9 cellular contexts compared by ENCODE assay signal in the genomic region with DNA sequence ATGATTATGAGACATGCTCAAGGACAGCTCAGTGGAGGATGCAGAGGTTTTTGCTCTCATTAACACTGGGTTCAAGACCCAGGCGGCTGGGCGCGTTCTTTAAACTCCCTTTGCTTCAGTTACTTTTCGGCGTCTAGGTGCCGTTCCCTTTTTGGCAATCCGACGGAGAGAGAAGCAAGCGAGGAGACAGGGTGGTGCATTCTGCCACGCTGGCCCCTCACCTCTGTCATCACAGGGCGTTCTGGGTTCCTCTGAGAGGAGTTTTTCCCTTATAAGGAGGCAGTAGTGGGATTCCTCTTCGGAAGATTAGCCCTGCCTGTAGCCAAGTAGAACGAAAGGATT. TPM values are rescaled to one million over a fixed set of nuclear protein-coding genes. Genes with fewer than 3 reads are reported as not detected.
DNase-seq lines count a peak whose midpoint lies in the region; ATAC-seq and TF ChIP-seq lines count a peak whose summit lies in the region.
"Had no signal": no experiment of that assay in that cellular context is flagged by ENCODE, and none has a peak within 500 bp of the region (broad histone marks: within the 10 kb centered on the region; RNA-seq: fewer than 3 reads in every experiment).

No MANE protein-coding gene starts in this region.

- peak; percentile 20 for DNase-seq in GM10266 (ENCODE audit: extremely low spot score)
- no peak for DNase-seq in RWPE2 (ENCODE audit: low spot score)
- peak; percentile 63 for DNase-seq in activated naive CD4-positive, alpha-beta T cell treated with Interleukin-2 at 50 U/mL for 16 hours
- DNase-seq in glutamatergic neuron = peak; percentile 31
- DNase-seq in omental fat pad (ENCODE audit: low spot score) = no peak
- DNase-seq in upper lobe of left lung = peak in 1 of 2 donors; percentile 69

- no peak for TF ChIP-seq CTCF in GM10266 (IDR thresholded peaks at IDR 0.05; ENCODE audit: control insufficient read depth, insufficient read depth, low read depth, missing control alignments)
- no peak for TF ChIP-seq CTCF in RWPE2 (IDR thresholded peaks at IDR 0.05; ENCODE audit: poor library complexity, severe bottlenecking)
- TF ChIP-seq CTCF in glutamatergic neuron (IDR thresholded peaks at IDR 0.05; ENCODE audit: partially characterized antibody, unreplicated experiment) = no peak
- no peak for TF ChIP-seq CTCF in omental fat pad (IDR thresholded peaks at IDR 0.05)
- TF ChIP-seq CTCF in upper lobe of left lung (IDR thresholded peaks at IDR 0.05) = no peak

- no peaks in the 10 kb centered on the region for H3K9me3 ChIP-seq in RWPE2 (ENCODE audit: severe bottlenecking)
- H3K9me3 ChIP-seq in upper lobe of left lung = no peaks in the 10 kb centered on the region

- H3K27me3 ChIP-seq in RWPE2 (ENCODE audit: insufficient read depth, poor library complexity, severe bottlenecking) (no peaks in the 10 kb centered on the region), upper lobe of left lung (no peaks in the 10 kb centered on the region)

- H3K27ac ChIP-seq in RWPE2 (ENCODE audit: poor library complexity, severe bottlenecking) (peak overlapping the region; percentile 90), upper lobe of left lung (peak overlapping the region; percentile 97 to 98 (median 97))

- peaks cover 1% of the 10 kb centered on the region for H3K4me1 Mint-ChIP-seq in glutamatergic neuron (ENCODE audit: low read depth, unreplicated experiment)

- H3K36me3 ChIP-seq in RWPE2 (ENCODE audit: low read depth) = no peaks in the 10 kb centered on the region
- no peaks in the 10 kb centered on the region for H3K36me3 ChIP-seq in upper lobe of left lung

- H3K4me3 ChIP-seq in RWPE2 (ENCODE audit: severe bottlenecking) (peak overlapping the region; percentile 46), upper lobe of left lung (peak overlapping the region; percentile 29 to 64 (median 58))

- peaks cover 17% of the 10 kb centered on the region for H3K27me3 Mint-ChIP-seq in glutamatergic neuron (ENCODE audit: unreplicated experiment)

- TF ChIP-seq POLR2A in upper lobe of left lung (IDR thresholded peaks at IDR 0.05) = no peak

- H3K27ac Mint-ChIP-seq in glutamatergic neuron (ENCODE audit: unreplicated experiment) = no peak overlapping the region
- H3K27ac Mint-ChIP-seq: mesothelial cell of epicardium had no signal

- no peak for TF ChIP-seq EP300 in upper lobe of left lung (IDR thresholded peaks at IDR 0.05)

- WGBS in upper lobe of left lung, 2 donors = 1% methylated on average over 13 of the region's 13 CpGs

- no peaks in the 10 kb centered on the region for H3K36me3 Mint-ChIP-seq in glutamatergic neuron (ENCODE audit: unreplicated experiment)
- H3K36me3 Mint-ChIP-seq: mesothelial cell of epicardium had no signal

- peak; percentile 4 for ATAC-seq in HG03457 (IDR thresholded peaks at IDR 0.05; ENCODE audit: unreplicated experiment)
- ATAC-seq in RWPE2 (ENCODE audit: low read depth) = peak; percentile 19
- ATAC-seq in omental fat pad (ENCODE audit: low FRiP score) = peak; percentile 49
- peak; percentile 43 to 68 for ATAC-seq in upper lobe of left lung (ENCODE audit: low FRiP score in 2 of 2)
- ATAC-seq in GM21825 (IDR thresholded peaks at IDR 0.05; ENCODE audit: unreplicated experiment) = no peak

- peaks cover 17% of the 10 kb centered on the region for H3K9me3 Mint-ChIP-seq in glutamatergic neuron (ENCODE audit: unreplicated experiment)
- H3K9me3 Mint-ChIP-seq: mesothelial cell of epicardium had no signal

- peaks cover 4% of the 10 kb centered on the region for H3K4me1 ChIP-seq in RWPE2 (ENCODE audit: insufficient read depth, poor library complexity, severe bottlenecking)
- peaks cover 7 to 33% (median 13%) of the 10 kb centered on the region in 4 donors for H3K4me1 ChIP-seq in upper lobe of left lung

- H3K4me3 Mint-ChIP-seq in glutamatergic neuron (ENCODE audit: unreplicated experiment) = no peak overlapping the region
- H3K4me3 Mint-ChIP-seq: mesothelial cell of epicardium had no signal

RNA-seq across cellular contexts. Expression of a gene that starts 9.0 kb away (rescaled TPM):
- total RNA-seq in glutamatergic neuron (ENCODE audit: unreplicated experiment) (78.8 TPM), omental fat pad (10 to 100 TPM; 59.6 to 87.8 (median 67.7) TPM), upper lobe of left lung (100 to 1,000 TPM in 2 of 6 donors, 10 to 100 TPM in 4; 47.9 to 293 (median 73.7) TPM)

RNA-seq across cellular contexts. Expression of a gene that starts 31.3 kb away (rescaled TPM):
- total RNA-seq in glutamatergic neuron (ENCODE audit: unreplicated experiment) = 38.8 TPM
- 10 to 100 TPM; 35.4 to 85.0 (median 45.9) TPM for total RNA-seq in omental fat pad
- total RNA-seq in upper lobe of left lung = 10 to 100 TPM; 21.0 to 81.8 (median 61.0) TPM

Comparison
In these comparisons a context has a peak if more than half of its experiments do, and no peak if none do; other contexts are left out.
1. DNase-seq: peak in GM10266 (single experiment), activated naive CD4-positive, alpha-beta T cell treated with Interleukin-2 at 50 U/mL for 16 hours (single experiment) and glutamatergic neuron (single experiment); none in RWPE2 (single experiment) and omental fat pad (single experiment).